In genomic region chr3:11737742-11738141, GRCh38 we compare ENCODE assay signal across 17 cellular contexts.
"Had no signal": no experiment of that assay in that cellular context is flagged by ENCODE, and none has a peak within 500 bp of the region (broad histone marks: within the 10 kb centered on the region; RNA-seq: fewer than 3 reads in every experiment).

No MANE protein-coding gene starts in this region.

- H3K36me3 ChIP-seq: esophagus muscularis mucosa, gastroesophageal sphincter, heart left ventricle, left lung, lower lobe of right lung had no signal

- H3K9me3 ChIP-seq: esophagus muscularis mucosa, gastroesophageal sphincter, heart left ventricle, left lung, lower lobe of right lung had no signal

- H3K27ac ChIP-seq: coronary artery, dorsolateral prefrontal cortex, esophagus muscularis mucosa, foreskin keratinocyte, gastroesophageal sphincter, heart left ventricle, hepatocyte, left lung, lower lobe of right lung had no signal

- H3K4me1 ChIP-seq: esophagus muscularis mucosa, foreskin keratinocyte, gastroesophageal sphincter, heart left ventricle, left lung, lower lobe of right lung had no signal

- H3K4me3 ChIP-seq: coronary artery, dorsolateral prefrontal cortex, esophagus muscularis mucosa, gastroesophageal sphincter, heart left ventricle, hepatocyte, left lung, lower lobe of right lung had no signal

- DNase-seq: dermis blood vessel endothelial cell; dorsolateral prefrontal cortex; effector CD4-positive, alpha-beta T cell; effector memory CD4-positive, alpha-beta T cell; foreskin keratinocyte; heart left ventricle; hypothalamus; left cardiac atrium; left lung; left ventricle myocardium superior; lower lobe of right lung; mesenchymal stem cell; naive thymus-derived CD4-positive, alpha-beta T cell had no signal
